Comparison of ENCODE assay signal across 1 cellular context in the genomic region with DNA sequence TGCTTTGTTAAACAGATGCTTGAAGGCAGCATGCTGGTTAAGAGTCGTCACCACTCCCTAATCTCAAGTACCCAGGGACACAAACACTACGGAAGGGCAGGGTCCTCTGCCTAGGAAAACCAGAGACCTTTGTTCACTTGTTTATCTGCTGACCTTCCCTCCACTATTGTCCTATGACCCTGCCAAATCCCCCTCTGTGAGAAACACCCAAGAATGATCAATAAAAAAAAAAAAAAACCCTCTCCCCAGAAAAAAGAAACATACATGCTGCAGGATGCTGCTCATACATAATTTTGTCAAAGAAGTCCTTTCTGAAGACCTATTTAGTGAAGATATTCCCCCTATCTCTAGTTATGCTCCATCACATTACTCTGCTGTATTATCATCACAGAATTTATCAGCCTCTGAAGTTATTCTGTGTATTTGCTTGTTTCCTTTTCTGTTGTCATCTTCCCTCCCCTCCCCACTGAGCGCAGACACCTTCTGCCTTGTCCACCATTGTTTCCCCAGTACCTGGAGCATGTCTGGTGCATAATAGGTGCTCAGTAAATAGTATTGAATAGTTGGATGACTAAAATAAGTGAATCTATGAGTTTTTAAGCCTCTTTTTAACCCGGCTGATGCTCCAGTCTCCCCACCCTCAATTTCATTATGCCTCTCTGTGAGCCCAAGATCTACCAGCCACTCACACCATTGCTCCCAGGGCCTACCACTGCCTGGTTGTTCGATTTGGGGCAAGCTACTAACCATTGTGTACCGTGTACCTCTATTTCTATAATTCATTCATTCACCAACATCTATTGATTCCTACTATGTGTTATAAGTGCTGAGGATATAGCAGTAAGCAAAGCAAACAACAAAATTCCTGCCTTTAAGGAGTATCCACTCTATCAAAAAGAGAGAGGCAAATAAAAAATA.
TF ChIP-seq lines count a peak whose summit lies in the region.

No MANE protein-coding gene starts in this region.

TF ChIP-seq in HepG2, 621 proteins besides CTCF, POLR2A, EP300 and RAD21 (continued from another document and continues in another):
- TF ChIP-seq ZFP82 (CRISPR knock-in tag; IDR thresholded peaks at IDR 0.05; ENCODE audit: borderline replicate concordance) (no peak), TBX3 (IDR thresholded peaks at IDR 0.05; ENCODE audit: borderline replicate concordance) (no peak), SPEN (CRISPR knock-in tag; IDR thresholded peaks at IDR 0.05; ENCODE audit: low read depth) (peak; percentile 40; the same call in 1 of the 2 replicates), E2F2 (CRISPR knock-in tag; IDR thresholded peaks at IDR 0.05; ENCODE audit: borderline replicate concordance) (no peak), ATM (IDR thresholded peaks at IDR 0.05; ENCODE audit: borderline replicate concordance) (no peak), KDM1A (CRISPR knock-in tag; IDR thresholded peaks at IDR 0.05) (no peak), HOXA3 (CRISPR knock-in tag; IDR thresholded peaks at IDR 0.05) (peak; percentile 48; the same call in 1 of the 2 replicates), TCF12 (IDR thresholded peaks at IDR 0.05) (no peak), TCF12 (CRISPR knock-in tag; IDR thresholded peaks at IDR 0.05) (peak; percentile 53; the same call in 1 of the 2 replicates), FOXK2 (IDR thresholded peaks at IDR 0.05) (peak; percentile 82), NBN (conservative IDR thresholded peaks at IDR 0.05) (no peak), NR1H2 (CRISPR knock-in tag; IDR thresholded peaks at IDR 0.05; ENCODE audit: borderline replicate concordance, low read depth) (no peak), ZNF691 (CRISPR knock-in tag; IDR thresholded peaks at IDR 0.05; ENCODE audit: borderline replicate concordance, low read depth) (no peak), ZNF280D (CRISPR knock-in tag; IDR thresholded peaks at IDR 0.05) (peak; percentile 13; the same call in 1 of the 2 replicates), FOXK1 (CRISPR knock-in tag; IDR thresholded peaks at IDR 0.05; ENCODE audit: borderline replicate concordance, low read depth) (peak; percentile 69), ATRX (CRISPR knock-in tag; IDR thresholded peaks at IDR 0.05; ENCODE audit: borderline replicate concordance) (no peak), ZNF33A (CRISPR knock-in tag; IDR thresholded peaks at IDR 0.05; ENCODE audit: borderline replicate concordance) (no peak), ASH2L (IDR thresholded peaks at IDR 0.05; ENCODE audit: insufficient read length, low read depth, low read length) (no peak), SP2 (CRISPR knock-in tag; IDR thresholded peaks at IDR 0.05) (no peak), SAP130 (CRISPR knock-in tag; IDR thresholded peaks at IDR 0.05; ENCODE audit: low read depth) (peak; percentile 46; the same call in 1 of the 2 replicates), ZNF629 (CRISPR knock-in tag; conservative IDR thresholded peaks at IDR 0.05) (no peak), HNF1A (IDR thresholded peaks at IDR 0.05; ENCODE audit: low read depth) (peak; percentile 17; the same call in 1 of the 2 replicates), HNF1A (CRISPR knock-in tag; IDR thresholded peaks at IDR 0.05; ENCODE audit: borderline replicate concordance) (no peak), ZIK1 (CRISPR knock-in tag; IDR thresholded peaks at IDR 0.05; ENCODE audit: borderline replicate concordance, low read depth) (no peak), ZBTB49 (CRISPR knock-in tag; IDR thresholded peaks at IDR 0.05; ENCODE audit: borderline replicate concordance) (no peak)
- TF ChIP-seq, protein P1, sequence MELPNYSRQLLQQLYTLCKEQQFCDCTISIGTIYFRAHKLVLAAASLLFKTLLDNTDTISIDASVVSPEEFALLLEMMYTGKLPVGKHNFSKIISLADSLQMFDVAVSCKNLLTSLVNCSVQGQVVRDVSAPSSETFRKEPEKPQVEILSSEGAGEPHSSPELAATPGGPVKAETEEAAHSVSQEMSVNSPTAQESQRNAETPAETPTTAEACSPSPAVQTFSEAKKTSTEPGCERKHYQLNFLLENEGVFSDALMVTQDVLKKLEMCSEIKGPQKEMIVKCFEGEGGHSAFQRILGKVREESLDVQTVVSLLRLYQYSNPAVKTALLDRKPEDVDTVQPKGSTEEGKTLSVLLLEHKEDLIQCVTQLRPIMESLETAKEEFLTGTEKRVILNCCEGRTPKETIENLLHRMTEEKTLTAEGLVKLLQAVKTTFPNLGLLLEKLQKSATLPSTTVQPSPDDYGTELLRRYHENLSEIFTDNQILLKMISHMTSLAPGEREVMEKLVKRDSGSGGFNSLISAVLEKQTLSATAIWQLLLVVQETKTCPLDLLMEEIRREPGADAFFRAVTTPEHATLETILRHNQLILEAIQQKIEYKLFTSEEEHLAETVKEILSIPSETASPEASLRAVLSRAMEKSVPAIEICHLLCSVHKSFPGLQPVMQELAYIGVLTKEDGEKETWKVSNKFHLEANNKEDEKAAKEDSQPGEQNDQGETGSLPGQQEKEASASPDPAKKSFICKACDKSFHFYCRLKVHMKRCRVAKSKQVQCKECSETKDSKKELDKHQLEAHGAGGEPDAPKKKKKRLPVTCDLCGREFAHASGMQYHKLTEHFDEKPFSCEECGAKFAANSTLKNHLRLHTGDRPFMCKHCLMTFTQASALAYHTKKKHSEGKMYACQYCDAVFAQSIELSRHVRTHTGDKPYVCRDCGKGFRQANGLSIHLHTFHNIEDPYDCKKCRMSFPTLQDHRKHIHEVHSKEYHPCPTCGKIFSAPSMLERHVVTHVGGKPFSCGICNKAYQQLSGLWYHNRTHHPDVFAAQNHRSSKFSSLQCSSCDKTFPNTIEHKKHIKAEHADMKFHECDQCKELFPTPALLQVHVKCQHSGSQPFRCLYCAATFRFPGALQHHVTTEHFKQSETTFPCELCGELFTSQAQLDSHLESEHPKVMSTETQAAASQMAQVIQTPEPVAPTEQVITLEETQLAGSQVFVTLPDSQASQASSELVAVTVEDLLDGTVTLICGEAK (IDR thresholded peaks at IDR 0.05), result peak; percentile 33; the same call in 1 of the 2 replicates
- TF ChIP-seq, protein P1 (CRISPR knock-in tag; IDR thresholded peaks at IDR 0.05), result no peak
- TF ChIP-seq, protein P2, sequence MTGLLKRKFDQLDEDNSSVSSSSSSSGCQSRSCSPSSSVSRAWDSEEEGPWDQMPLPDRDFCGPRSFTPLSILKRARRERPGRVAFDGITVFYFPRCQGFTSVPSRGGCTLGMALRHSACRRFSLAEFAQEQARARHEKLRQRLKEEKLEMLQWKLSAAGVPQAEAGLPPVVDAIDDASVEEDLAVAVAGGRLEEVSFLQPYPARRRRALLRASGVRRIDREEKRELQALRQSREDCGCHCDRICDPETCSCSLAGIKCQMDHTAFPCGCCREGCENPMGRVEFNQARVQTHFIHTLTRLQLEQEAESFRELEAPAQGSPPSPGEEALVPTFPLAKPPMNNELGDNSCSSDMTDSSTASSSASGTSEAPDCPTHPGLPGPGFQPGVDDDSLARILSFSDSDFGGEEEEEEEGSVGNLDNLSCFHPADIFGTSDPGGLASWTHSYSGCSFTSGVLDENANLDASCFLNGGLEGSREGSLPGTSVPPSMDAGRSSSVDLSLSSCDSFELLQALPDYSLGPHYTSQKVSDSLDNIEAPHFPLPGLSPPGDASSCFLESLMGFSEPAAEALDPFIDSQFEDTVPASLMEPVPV (CRISPR knock-in tag; IDR thresholded peaks at IDR 0.05), result no peak
